Comparison of ENCODE assay signal across 11 cellular contexts in the genomic region with DNA sequence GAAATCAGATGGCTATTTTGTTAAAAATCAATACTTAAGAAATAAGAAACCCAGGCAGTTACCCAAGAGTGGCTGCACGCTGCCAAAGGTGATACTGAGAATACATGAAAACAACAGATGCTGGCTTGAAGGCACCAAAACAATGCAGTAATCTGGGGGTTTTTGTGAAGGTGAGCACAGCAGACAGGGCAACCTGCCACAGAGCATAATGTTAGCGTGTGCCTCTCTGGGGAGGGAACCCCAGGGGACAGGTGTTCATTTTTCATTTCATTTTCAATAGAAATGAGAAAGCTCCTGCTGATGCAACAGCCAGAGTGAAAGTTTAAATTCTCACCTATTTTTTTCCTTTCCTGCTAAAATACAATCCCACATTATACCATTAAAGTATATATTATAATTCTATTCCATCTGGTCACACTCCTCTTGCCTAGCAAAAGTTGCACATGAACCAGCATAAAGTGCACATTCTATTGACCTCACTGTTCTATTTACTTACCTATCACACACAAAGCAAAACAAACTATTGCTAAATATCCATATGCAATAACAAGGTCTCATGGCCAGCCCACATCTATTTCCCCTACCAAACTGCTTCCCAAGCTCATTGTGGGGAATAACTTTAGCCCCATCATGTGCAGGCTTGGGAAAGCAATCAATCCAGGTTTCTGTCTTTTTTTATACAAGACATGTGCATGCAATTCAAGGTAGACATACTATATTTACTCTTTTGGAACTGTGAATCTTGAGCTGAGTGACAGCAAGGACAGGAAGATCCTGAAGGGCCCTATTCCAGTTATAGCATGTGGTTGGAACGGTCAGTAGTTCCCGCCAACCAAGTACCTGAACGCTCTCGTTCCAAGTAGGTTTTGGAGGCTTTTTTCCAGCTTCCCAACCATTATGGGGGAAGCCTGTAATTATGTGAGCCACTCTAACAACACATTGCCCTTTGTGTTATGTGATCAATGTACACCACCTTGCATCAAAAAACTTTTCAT.
DNase-seq lines count a peak whose midpoint lies in the region; ATAC-seq, FAIRE-seq and TF ChIP-seq lines count a peak whose summit lies in the region.
"Had no signal": no experiment of that assay in that cellular context is flagged by ENCODE, and none has a peak within 500 bp of the region (broad histone marks: within the 10 kb centered on the region; RNA-seq: fewer than 3 reads in every experiment).

No MANE protein-coding gene starts in this region.

- intact Hi-C loops in activated B cell treated with CpG ODN at 0.5 μM for 24 hours (cut with micrococcal nuclease): loop anchor here (2.0 to 5.0 kb wide), 2 partner anchors 15 to 58 kb away; no protein-coding TSS in a partner anchor
- intact Hi-C loops in CD8-positive, alpha-beta T cell (cut with DNase I, micrococcal nuclease): no loop called here

- peaks cover 8% of the 10 kb centered on the region for H3K4me1 ChIP-seq in neural progenitor cell
- no peaks in the 10 kb centered on the region for H3K4me1 ChIP-seq in CD8-positive, alpha-beta T cell (ENCODE audit: insufficient read depth, low read length)

- H3K27me3 ChIP-seq in neural progenitor cell: no peaks in the 10 kb centered on the region
- H3K27me3 ChIP-seq in CD8-positive, alpha-beta T cell (ENCODE audit: insufficient read depth, low read length): no peaks in the 10 kb centered on the region
- H3K27me3 ChIP-seq: esophagus squamous epithelium had no signal

- POLR2A ChIA-PET in activated B cell treated with CpG ODN at 0.5 μM for 24 hours (lab: Charles Lee): interaction anchor here (0.8 to 1.4 kb wide), 3 partner anchors 14 to 82 kb away, joined by 3 to 5 read pairs (median 3); no protein-coding TSS in a partner anchor
- POLR2A ChIA-PET in CD8-positive, alpha-beta T cell (lab: Charles Lee): no interaction called here

- peak; percentile 57 for ATAC-seq in GM19452 (IDR thresholded peaks at IDR 0.05; ENCODE audit: unreplicated experiment)
- peak; percentile 90 for ATAC-seq in HG03108 (IDR thresholded peaks at IDR 0.05; ENCODE audit: unreplicated experiment)
- ATAC-seq in activated B cell treated with CpG ODN at 0.5 μM for 24 hours (ENCODE audit: low read depth): peak; percentile 98
- ATAC-seq in CD8-positive, alpha-beta T cell: no peak
- ATAC-seq: natural killer cell had no signal

- H3K4me3 Mint-ChIP-seq in activated B cell treated with CpG ODN at 0.5 μM for 24 hours (peak overlapping the region; percentile 28), neural progenitor cell (no peak overlapping the region)
- H3K4me3 Mint-ChIP-seq in CD8-positive, alpha-beta T cell: no peak overlapping the region
- H3K4me3 Mint-ChIP-seq: activated T-cell treated with anti-CD3 and anti-CD28 coated beads, Interleukin-2, amount 50 U/mL, for 72 hours; natural killer cell had no signal

- H2AFZ ChIP-seq in neural progenitor cell (replicated peaks): no peak overlapping the region

- H3K4me1 Mint-ChIP-seq in activated B cell treated with CpG ODN at 0.5 μM for 24 hours (peaks cover 60% of the 10 kb centered on the region), neural progenitor cell (peaks cover 41% of the 10 kb centered on the region)
- H3K4me1 Mint-ChIP-seq in CD8-positive, alpha-beta T cell (ENCODE audit: low read depth): peaks cover 2% of the 10 kb centered on the region

- H3K27me3 Mint-ChIP-seq in activated B cell treated with CpG ODN at 0.5 μM for 24 hours (no peaks in the 10 kb centered on the region), neural progenitor cell (ENCODE audit: insufficient read depth, low read depth) (peaks cover 2% of the 10 kb centered on the region)
- no peaks in the 10 kb centered on the region for H3K27me3 Mint-ChIP-seq in CD8-positive, alpha-beta T cell (ENCODE audit: low read depth)

- H3K79me2 ChIP-seq in neural progenitor cell (ENCODE audit: low read depth): peaks cover 99% of the 10 kb centered on the region

- H3K9ac ChIP-seq in neural progenitor cell: no peak overlapping the region

- CTCF ChIA-PET in activated B cell treated with CpG ODN at 0.5 μM for 24 hours (lab: Charles Lee): interaction anchor here (0.6 to 1.5 kb wide), 3 partner anchors 16 to 82 kb away, joined by 3 to 4 read pairs (median 3); no protein-coding TSS in a partner anchor
- CTCF ChIA-PET in CD8-positive, alpha-beta T cell (lab: Charles Lee): interaction anchor here (0.6 to 1.9 kb wide), 3 partner anchors 13 to 83 kb away, joined by 3 to 6 read pairs (median 4); no protein-coding TSS in a partner anchor

- peaks cover 18% of the 10 kb centered on the region for H3K36me3 Mint-ChIP-seq in activated B cell treated with CpG ODN at 0.5 μM for 24 hours (ENCODE audit: low read depth)
- peaks cover 9% of the 10 kb centered on the region for H3K36me3 Mint-ChIP-seq in neural progenitor cell
- H3K36me3 Mint-ChIP-seq in CD8-positive, alpha-beta T cell: peaks cover 4% of the 10 kb centered on the region
- H3K36me3 Mint-ChIP-seq: natural killer cell had no signal

- no peaks in the 10 kb centered on the region for H3K9me3 ChIP-seq in neural progenitor cell (ENCODE audit: low read depth)
- no peaks in the 10 kb centered on the region for H3K9me3 ChIP-seq in CD8-positive, alpha-beta T cell (ENCODE audit: low read length)
- H3K9me3 ChIP-seq: esophagus squamous epithelium had no signal

- H3K36me3 ChIP-seq in neural progenitor cell: no peaks in the 10 kb centered on the region
- H3K36me3 ChIP-seq in CD8-positive, alpha-beta T cell (ENCODE audit: insufficient read depth, low read length): no peaks in the 10 kb centered on the region

- H4K20me1 ChIP-seq in neural progenitor cell (ENCODE audit: low read depth): peaks cover 99% of the 10 kb centered on the region

- peaks cover 7% of the 10 kb centered on the region for H3F3A ChIP-seq in neural progenitor cell (ENCODE audit: low read depth)

- no peak overlapping the region for H3K4me2 ChIP-seq in neural progenitor cell

- no peak overlapping the region for H3K4me3 ChIP-seq in neural progenitor cell
- no peak overlapping the region for H3K4me3 ChIP-seq in CD8-positive, alpha-beta T cell (ENCODE audit: low read depth, low read length)
- H3K4me3 ChIP-seq: esophagus squamous epithelium had no signal

- no peak for TF ChIP-seq CTCF in GM13977 (IDR thresholded peaks at IDR 0.05; ENCODE audit: extremely low read depth, insufficient read depth, missing control alignments)
- TF ChIP-seq CTCF in activated B cell treated with CpG ODN at 0.5 μM for 24 hours (IDR thresholded peaks at IDR 0.05): no peak
- TF ChIP-seq CTCF in neural progenitor cell (IDR thresholded peaks at IDR 0.05): no peak
- TF ChIP-seq CTCF in CD8-positive, alpha-beta T cell (IDR thresholded peaks at IDR 0.05): no peak

- no peak for FAIRE-seq in HTR-8/SVneo (lab: Jason Lieb, UNC)

- H3K27ac Mint-ChIP-seq in activated B cell treated with CpG ODN at 0.5 μM for 24 hours: peak overlapping the region; percentile 85
- no peak overlapping the region for H3K27ac Mint-ChIP-seq in neural progenitor cell
- H3K27ac Mint-ChIP-seq in CD8-positive, alpha-beta T cell: no peak overlapping the region
- H3K27ac Mint-ChIP-seq: activated T-cell treated with anti-CD3 and anti-CD28 coated beads, Interleukin-2, amount 50 U/mL, for 72 hours; natural killer cell had no signal

- no peak overlapping the region for H3K27ac ChIP-seq in neural progenitor cell
- H3K27ac ChIP-seq in CD8-positive, alpha-beta T cell (ENCODE audit: low read depth, low read length): no peak overlapping the region
- H3K27ac ChIP-seq: esophagus squamous epithelium had no signal

- in situ Hi-C loops in GM13977 (cut with MboI; ENCODE audit: low pct_unique_long_range_greater_than_20kb, low sequenced_read_pairs, unreplicated experiment): no loop called here

- no peaks in the 10 kb centered on the region for H3K9me3 Mint-ChIP-seq in activated B cell treated with CpG ODN at 0.5 μM for 24 hours
- no peaks in the 10 kb centered on the region for H3K9me3 Mint-ChIP-seq in neural progenitor cell
- no peaks in the 10 kb centered on the region for H3K9me3 Mint-ChIP-seq in CD8-positive, alpha-beta T cell
- H3K9me3 Mint-ChIP-seq: activated T-cell treated with anti-CD3 and anti-CD28 coated beads, Interleukin-2, amount 50 U/mL, for 72 hours; natural killer cell had no signal

- DNase-seq in GM13977 (ENCODE audit: low spot score): peak; percentile 55
- DNase-seq in activated B cell treated with CpG ODN at 0.5 μM for 24 hours: peak; percentile 49
- no peak for DNase-seq in stimulated activated CD4-positive, alpha-beta T cell treated with anti-CD3 and anti-CD28 coated beads, Interleukin-2, amount 100 ng/mL, for 24 hours
- DNase-seq in neural progenitor cell (ENCODE audit: low spot score): no peak
- no peak for DNase-seq in CD8-positive, alpha-beta T cell
- DNase-seq in HTR-8/SVneo (ENCODE audit: insufficient read length, low spot score): no peak
- DNase-seq: activated T-cell treated with anti-CD3 and anti-CD28 coated beads, Interleukin-2, amount 50 U/mL, for 72 hours; esophagus squamous epithelium; natural killer cell had no signal

Comparison
In these comparisons a context has a peak if more than half of its experiments do, and no peak if none do; other contexts are left out.
1. DNase-seq: peak in GM13977 (single experiment) and activated B cell treated with CpG ODN at 0.5 μM for 24 hours (single experiment); none in stimulated activated CD4-positive, alpha-beta T cell treated with anti-CD3 and anti-CD28 coated beads, Interleukin-2, amount 100 ng/mL, for 24 hours (0 of 2), neural progenitor cell (single experiment), CD8-positive, alpha-beta T cell (0 of 7) and HTR-8/SVneo (single experiment).